In the genomic region with DNA sequence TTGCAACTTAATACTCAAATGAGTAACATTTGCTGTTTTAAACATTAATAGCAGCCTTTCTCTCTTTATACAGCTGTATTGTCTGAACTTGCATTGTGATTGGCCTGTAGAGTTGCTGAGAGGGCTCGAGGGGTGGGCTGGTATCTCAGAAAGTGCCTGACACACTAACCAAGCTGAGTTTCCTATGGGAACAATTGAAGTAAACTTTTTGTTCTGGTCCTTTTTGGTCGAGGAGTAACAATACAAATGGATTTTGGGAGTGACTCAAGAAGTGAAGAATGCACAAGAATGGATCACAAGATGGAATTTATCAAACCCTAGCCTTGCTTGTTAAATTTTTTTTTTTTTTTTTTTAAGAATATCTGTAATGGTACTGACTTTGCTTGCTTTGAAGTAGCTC, we compare ENCODE assay signal across 1 cellular context.
TF ChIP-seq lines count a peak whose summit lies in the region.

No MANE protein-coding gene starts in this region.

TF ChIP-seq in SK-N-SH, 30 proteins besides CTCF, POLR2A, EP300 and RAD21 (continued from another document):
- TF ChIP-seq, protein P1, sequence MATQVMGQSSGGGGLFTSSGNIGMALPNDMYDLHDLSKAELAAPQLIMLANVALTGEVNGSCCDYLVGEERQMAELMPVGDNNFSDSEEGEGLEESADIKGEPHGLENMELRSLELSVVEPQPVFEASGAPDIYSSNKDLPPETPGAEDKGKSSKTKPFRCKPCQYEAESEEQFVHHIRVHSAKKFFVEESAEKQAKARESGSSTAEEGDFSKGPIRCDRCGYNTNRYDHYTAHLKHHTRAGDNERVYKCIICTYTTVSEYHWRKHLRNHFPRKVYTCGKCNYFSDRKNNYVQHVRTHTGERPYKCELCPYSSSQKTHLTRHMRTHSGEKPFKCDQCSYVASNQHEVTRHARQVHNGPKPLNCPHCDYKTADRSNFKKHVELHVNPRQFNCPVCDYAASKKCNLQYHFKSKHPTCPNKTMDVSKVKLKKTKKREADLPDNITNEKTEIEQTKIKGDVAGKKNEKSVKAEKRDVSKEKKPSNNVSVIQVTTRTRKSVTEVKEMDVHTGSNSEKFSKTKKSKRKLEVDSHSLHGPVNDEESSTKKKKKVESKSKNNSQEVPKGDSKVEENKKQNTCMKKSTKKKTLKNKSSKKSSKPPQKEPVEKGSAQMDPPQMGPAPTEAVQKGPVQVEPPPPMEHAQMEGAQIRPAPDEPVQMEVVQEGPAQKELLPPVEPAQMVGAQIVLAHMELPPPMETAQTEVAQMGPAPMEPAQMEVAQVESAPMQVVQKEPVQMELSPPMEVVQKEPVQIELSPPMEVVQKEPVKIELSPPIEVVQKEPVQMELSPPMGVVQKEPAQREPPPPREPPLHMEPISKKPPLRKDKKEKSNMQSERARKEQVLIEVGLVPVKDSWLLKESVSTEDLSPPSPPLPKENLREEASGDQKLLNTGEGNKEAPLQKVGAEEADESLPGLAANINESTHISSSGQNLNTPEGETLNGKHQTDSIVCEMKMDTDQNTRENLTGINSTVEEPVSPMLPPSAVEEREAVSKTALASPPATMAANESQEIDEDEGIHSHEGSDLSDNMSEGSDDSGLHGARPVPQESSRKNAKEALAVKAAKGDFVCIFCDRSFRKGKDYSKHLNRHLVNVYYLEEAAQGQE (IDR thresholded peaks at IDR 0.05; ENCODE audit: low read depth, low read length) = no peak
- TF ChIP-seq JUND (IDR thresholded peaks at IDR 0.05) = no peak
- no peak for TF ChIP-seq SIN3A (IDR thresholded peaks at IDR 0.05; ENCODE audit: borderline replicate concordance, low read depth, low read length)
